ENCODE assay signal across 29 cellular contexts in genomic region chr5:57931807-57932206, GRCh38.
"Had no signal": no experiment of that assay in that cellular context is flagged by ENCODE, and none has a peak within 500 bp of the region (broad histone marks: within the 10 kb centered on the region; RNA-seq: fewer than 3 reads in every experiment).

No MANE protein-coding gene starts in this region.

- H3K4me3 ChIP-seq: ascending aorta, coronary artery had no signal

- H3K27me3 ChIP-seq: ascending aorta, brain microvascular endothelial cell had no signal

- H3K27ac ChIP-seq: ascending aorta, brain microvascular endothelial cell, coronary artery had no signal

- ATAC-seq: activated naive CD4-positive, alpha-beta T cell treated with anti-CD3 and anti-CD28 coated beads, Interleukin-2, amount 50 U/mL, for 72 hours; activated T-cell treated with anti-CD3 and anti-CD28 coated beads, Interleukin-2, amount 50 U/mL, for 72 hours; esophagus mucosa; T-helper 17 cell had no signal

- H3K36me3 ChIP-seq: ascending aorta, brain microvascular endothelial cell had no signal

- H3K4me1 ChIP-seq: ascending aorta had no signal

- FAIRE-seq: bronchial epithelial cell, frontal cortex had no signal

- DNase-seq: activated CD4-positive, alpha-beta memory T cell treated with anti-CD3 and anti-CD28 coated beads, Interleukin-2, amount 10 ng/mL, durations not matched to agents 7 days and 5 days; activated CD4-positive, alpha-beta T cell treated with anti-CD3 and anti-CD28 coated beads for 1 hour; activated CD4-positive, alpha-beta T cell treated with anti-CD3 and anti-CD28 coated beads for 4 hours; activated CD4-positive, alpha-beta T cell treated with anti-CD3 and anti-CD28 coated beads, Interleukin-2, amount 10 ng/mL, durations not matched to agents 7 days and 5 days; activated CD4-positive, alpha-beta T cell treated with anti-CD3 and anti-CD28 coated beads, Interleukin-2, amount 50 U/mL, for 4 hours; activated CD4-positive, CD25-positive, alpha-beta regulatory T cell; activated CD8-positive, alpha-beta memory T cell treated with anti-CD3 and anti-CD28 coated beads, Interleukin-2, amount 50 U/mL, for 48 hours; activated gamma-delta T cell; activated naive CD4-positive, alpha-beta T cell; activated naive CD4-positive, alpha-beta T cell treated with anti-CD3 and anti-CD28 coated beads, Interleukin-2, amount 10 ng/mL, durations not matched to agents 7 days and 5 days; activated naive CD8-positive, alpha-beta T cell treated with anti-CD3 and anti-CD28 coated beads, Interleukin-2, amount 10 ng/mL, durations not matched to agents 7 days and 5 days; activated T-cell treated with anti-CD3 and anti-CD28 coated beads for 4 hours; activated T-cell treated with anti-CD3 and anti-CD28 coated beads, Interleukin-2, amount 50 U/mL, for 24 hours; activated T-cell treated with anti-CD3 and anti-CD28 coated beads, Interleukin-2, amount 50 U/mL, for 72 hours; brain microvascular endothelial cell; dermis blood vessel endothelial cell; effector CD8-positive, alpha-beta T cell; endodermal cell; foreskin fibroblast; head of caudate nucleus; hippocampal formation; T-helper 17 cell; T1000 had no signal

- H3K9me3 ChIP-seq: ascending aorta had no signal
